ENCODE assay signal across 1 cellular context in genomic region chr15:89321521-89322410, GRCh38.
TF ChIP-seq lines count a peak whose summit lies in the region.

No MANE protein-coding gene starts in this region.

TF ChIP-seq in HCT116, 20 proteins besides CTCF, POLR2A, EP300 and RAD21 (continued from another document):
- no peak for TF ChIP-seq MAX (IDR thresholded peaks at IDR 0.05)
- no peak for TF ChIP-seq YY1 (IDR thresholded peaks at IDR 0.05; ENCODE audit: extremely low read depth, insufficient replicate concordance, low read depth, low read length)
TF ChIP-seq in HCT116: peak in this region for 0.
